ENCODE assay signal across 19 cellular contexts in the genomic region with DNA sequence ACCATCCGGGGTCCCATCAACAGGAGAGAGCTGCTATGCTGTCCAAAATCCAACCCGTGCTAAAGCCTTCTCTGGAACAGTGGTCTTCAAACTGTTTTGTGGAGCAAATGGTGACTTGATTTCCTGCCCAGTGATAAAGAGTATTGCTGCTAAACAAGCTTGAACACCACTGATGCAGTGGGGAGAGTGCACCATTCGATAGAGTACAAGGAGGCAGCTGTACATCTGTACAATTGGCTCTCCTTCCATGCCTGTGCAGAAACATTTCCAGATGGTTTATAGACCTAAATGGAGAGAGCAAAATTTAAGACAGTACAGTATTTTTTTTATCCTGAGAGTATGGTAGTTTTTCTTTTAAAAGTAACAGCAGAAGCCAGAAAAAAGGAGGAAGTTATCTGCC. TPM values are rescaled to one million over a fixed set of nuclear protein-coding genes. Genes with fewer than 3 reads are reported as not detected.
DNase-seq lines count a peak whose midpoint lies in the region; ATAC-seq and TF ChIP-seq lines count a peak whose summit lies in the region.
"Had no signal": no experiment of that assay in that cellular context is flagged by ENCODE, and none has a peak within 500 bp of the region (broad histone marks: within the 10 kb centered on the region; RNA-seq: fewer than 3 reads in every experiment).

No MANE protein-coding gene starts in this region.

- peaks cover 24% of the 10 kb centered on the region for H3K4me1 Mint-ChIP-seq in osteocyte (ENCODE audit: unreplicated experiment)

- no peak for TF ChIP-seq CTCF in osteocyte (IDR thresholded peaks at IDR 0.05)
- no peak for TF ChIP-seq CTCF in omental fat pad (IDR thresholded peaks at IDR 0.05)

- no peaks in the 10 kb centered on the region for H3K27me3 ChIP-seq in BLaER1 treated with 17β-estradiol and CSF1 and Interleukin-3, amounts not matched to agents 10 nM and 100 nM

- H3K27ac ChIP-seq in BLaER1 treated with 17β-estradiol and CSF1 and Interleukin-3, amounts not matched to agents 10 nM and 100 nM, result peak overlapping the region in 4 of 11 experiments; percentile 1 to 27 (median 6); a peak in 3 of 22 replicates
- H3K27ac ChIP-seq in SK-N-MC, result peak overlapping the region; percentile 75

- peak overlapping the region; percentile 27 for H3K27ac Mint-ChIP-seq in osteocyte (ENCODE audit: unreplicated experiment)

- H4K20me1 ChIP-seq in BLaER1 treated with 17β-estradiol and CSF1 and Interleukin-3, amounts not matched to agents 10 nM and 100 nM, result peaks cover 0 to 66% (median 49%) of the 10 kb centered on the region in 11 experiments; a peak in 17 of 22 replicates

- H3K27me3 Mint-ChIP-seq in osteocyte (ENCODE audit: unreplicated experiment), result no peaks in the 10 kb centered on the region
- H3K27me3 Mint-ChIP-seq: CD4-positive, CD25-positive, alpha-beta regulatory T cell had no signal

- H3K36me3 ChIP-seq in BLaER1 treated with 17β-estradiol and CSF1 and Interleukin-3, amounts not matched to agents 10 nM and 100 nM, result peaks cover 0 to 58% (median 54%) of the 10 kb centered on the region in 11 experiments; a peak in 19 of 22 replicates
- peaks cover 57% of the 10 kb centered on the region for H3K36me3 ChIP-seq in SK-N-MC (ENCODE audit: insufficient read depth, low read length)

- H3K4me2 ChIP-seq in BLaER1 treated with 17β-estradiol and CSF1 and Interleukin-3, amounts not matched to agents 10 nM and 100 nM, result peak overlapping the region in 9 of 11 experiments; percentile 11 to 91 (median 50); a peak in 16 of 22 replicates

- peaks cover 2% of the 10 kb centered on the region for H3K36me3 Mint-ChIP-seq in osteocyte (ENCODE audit: unreplicated experiment)
- H3K36me3 Mint-ChIP-seq: CD4-positive, CD25-positive, alpha-beta regulatory T cell had no signal

- H3K9me3 Mint-ChIP-seq in osteocyte (ENCODE audit: unreplicated experiment), result no peaks in the 10 kb centered on the region
- H3K9me3 Mint-ChIP-seq: CD4-positive, CD25-positive, alpha-beta regulatory T cell had no signal

- peak overlapping the region in 1 of 11 experiments; percentile 12; a peak in 1 of 22 replicates for H3K9ac ChIP-seq in BLaER1 treated with 17β-estradiol and CSF1 and Interleukin-3, amounts not matched to agents 10 nM and 100 nM
- no peak overlapping the region for H3K9ac ChIP-seq in SK-N-MC (ENCODE audit: insufficient read length)

- H3K4me3 Mint-ChIP-seq in osteocyte (ENCODE audit: unreplicated experiment), result no peak overlapping the region
- H3K4me3 Mint-ChIP-seq: CD4-positive, CD25-positive, alpha-beta regulatory T cell had no signal

- DNase-seq in Ammon's horn (ENCODE audit: low spot score) (peak; percentile 40), SK-N-MC (ENCODE audit: low read depth, low spot score) (no peak), osteocyte (ENCODE audit: extremely low spot score, unreplicated experiment) (no peak), omental fat pad (ENCODE audit: low spot score) (no peak)
- no peak for DNase-seq in central memory CD4-positive, alpha-beta T cell
- DNase-seq: CD4-positive, CD25-positive, alpha-beta regulatory T cell; DMS79 treated with DMSO at 0.1 percent for 48 hours; HCEC 1CT; KBM-7; NCI-H1048; NCI-H146; NCI-H2107; NCI-H446 treated with DMSO at 0.1 percent for 48 hours; NCI-H748 treated with DMSO at 0.1 percent for 48 hours; SIG-M5; SW 1271 had no signal

- ATAC-seq in GM18858 (IDR thresholded peaks at IDR 0.05; ENCODE audit: unreplicated experiment), result no peak
- ATAC-seq in omental fat pad (ENCODE audit: low FRiP score), result no peak

- H3K4me1 ChIP-seq in BLaER1 treated with 17β-estradiol and CSF1 and Interleukin-3, amounts not matched to agents 10 nM and 100 nM, result peaks cover 7 to 84% (median 75%) of the 10 kb centered on the region in 10 experiments; a peak in 17 of 20 replicates

- H3K9me3 ChIP-seq in BLaER1 treated with 17β-estradiol and CSF1 and Interleukin-3, amounts not matched to agents 10 nM and 100 nM (replicated peaks in 1 of 11), result no peaks in the 10 kb centered on the region
- H3K9me3 ChIP-seq in SK-N-MC (ENCODE audit: low read depth, low read length), result no peaks in the 10 kb centered on the region

- no peak overlapping the region for H3K4me3 ChIP-seq in BLaER1 treated with 17β-estradiol and CSF1 and Interleukin-3, amounts not matched to agents 10 nM and 100 nM
- H3K4me3 ChIP-seq in SK-N-MC, result no peak overlapping the region

RNA-seq across cellular contexts. Expression of gene HJURP, which starts 20.0 kb away (rescaled TPM):
- total RNA-seq in osteocyte, result 7.7 and 7.9 TPM in 2 replicates
- total RNA-seq in omental fat pad, result 1 to 10 TPM in 1 of 4 donors, under 1 TPM in 2, not detected in 1; 0.09 to 2.3 (median 0.13) TPM

RNA-seq across cellular contexts. Expression of gene MROH2A, which starts 56.2 kb away (rescaled TPM):
- not detected in 2 replicates for total RNA-seq in osteocyte
- total RNA-seq in omental fat pad, result not detected
- total RNA-seq: CD4-positive, CD25-positive, alpha-beta regulatory T cell; M059J had no signal
